Comparison of ENCODE assay signal across 15 cellular contexts in genomic region chr14:101973356-101973755, GRCh38. TPM values are rescaled to one million over a fixed set of nuclear protein-coding genes. Genes with fewer than 3 reads are reported as not detected.
DNase-seq lines count a peak whose midpoint lies in the region; ATAC-seq and TF ChIP-seq lines count a peak whose summit lies in the region.
"Had no signal": no experiment of that assay in that cellular context is flagged by ENCODE, and none has a peak within 500 bp of the region (broad histone marks: within the 10 kb centered on the region; RNA-seq: fewer than 3 reads in every experiment).

No MANE protein-coding gene starts in this region.

- H3K4me2 ChIP-seq in BLaER1 treated with 17β-estradiol and CSF1 and Interleukin-3, amounts not matched to agents 10 nM and 100 nM = peak overlapping the region in 6 of 11 experiments; percentile 25 to 99 (median 84); a peak in 8 of 22 replicates
- peak overlapping the region; percentile 80 for H3K4me2 ChIP-seq in PC-3 (ENCODE audit: low read length)
- H3K4me2 ChIP-seq: BLaER1 had no signal

- H3K9ac ChIP-seq in BLaER1 treated with 17β-estradiol and CSF1 and Interleukin-3, amounts not matched to agents 10 nM and 100 nM = peak overlapping the region in 1 of 11 experiments; percentile 28; a peak in 1 of 22 replicates
- peak overlapping the region; percentile 79 for H3K9ac ChIP-seq in PC-3 (ENCODE audit: low read length)
- H3K9ac ChIP-seq: BLaER1 had no signal

- intact Hi-C loops in PC-3 (cut with micrococcal nuclease) = loop anchor here (5.0 kb wide), 1 partner anchor 344 kb away; the partner anchor contains the start of gene ZNF839
- intact Hi-C loops in gastrocnemius medialis (cut with DNase I; ENCODE audit: low total_unique reads) = no loop called here

- CTCF ChIA-PET in PC-3 (lab: Charles Lee) = no interaction called here

- no peak for TF ChIP-seq POLR2A in gastrocnemius medialis (IDR thresholded peaks at IDR 0.05)

- peaks cover 95% of the 10 kb centered on the region for H3K79me2 ChIP-seq in PC-3 (ENCODE audit: low read length)

- H3K9me3 ChIP-seq in BLaER1 treated with 17β-estradiol and CSF1 and Interleukin-3, amounts not matched to agents 10 nM and 100 nM (replicated peaks in 1 of 11) = no peaks in the 10 kb centered on the region
- H3K9me3 ChIP-seq in PC-3 (ENCODE audit: low read length) (no peaks in the 10 kb centered on the region), gastrocnemius medialis (no peaks in the 10 kb centered on the region)
- H3K9me3 ChIP-seq: BLaER1, pancreas had no signal

- DNase-seq in PC-3 = peak; percentile 37
- DNase-seq in epithelial cell of esophagus (ENCODE audit: low read depth) = peak; percentile 43
- no peak for DNase-seq in gastrocnemius medialis
- no peak for DNase-seq in NCI-H1694 treated with DMSO at 0.1 percent for 48 hours (lab: John Stamatoyannopoulos, UW)
- DNase-seq in NCI-H2029 (lab: John Stamatoyannopoulos, UW) = no peak
- no peak for DNase-seq in NCI-H1105 (lab: John Stamatoyannopoulos, UW)
- DNase-seq in NCI-H524 treated with DMSO at 0.1 percent for 48 hours (lab: John Stamatoyannopoulos, UW) = no peak
- DNase-seq: activated CD4-positive, alpha-beta T cell treated with anti-CD3 and anti-CD28 coated beads for 36 hours; H9; mesendoderm; pancreas; T-helper 2 cell had no signal

- H3F3A ChIP-seq in PC-3 (ENCODE audit: low read length, unreplicated experiment) = peaks cover 8% of the 10 kb centered on the region

- ATAC-seq in PC-3 (no peak), gastrocnemius medialis (no peak)
- ATAC-seq: activated CD4-positive, alpha-beta T cell treated with anti-CD3 and anti-CD28 coated beads for 36 hours; activated T-helper 17 cell treated with anti-CD3 and anti-CD28 coated beads, Interleukin-2, amount 50 U/mL, for 72 hours; pancreas had no signal

- no peak overlapping the region for H3K4me3 ChIP-seq in BLaER1 treated with 17β-estradiol and CSF1 and Interleukin-3, amounts not matched to agents 10 nM and 100 nM
- H3K4me3 ChIP-seq in PC-3 (ENCODE audit: low read length) (peak overlapping the region; percentile 48; the same call in 1 of the 2 replicates), epithelial cell of esophagus (ENCODE audit: low read length) (no peak overlapping the region), gastrocnemius medialis (no peak overlapping the region)
- H3K4me3 ChIP-seq: BLaER1, pancreas had no signal

- in situ Hi-C loops in gastrocnemius medialis (cut with MboI; ENCODE audit: low sequenced_read_pairs in 4 of 4) = loop anchor here in 1 of 4 donors (25.0 kb wide), 1 partner anchor 211 kb away; the partner anchor contains the start of gene PPP2R5C

- TF ChIP-seq CTCF in PC-3 (conservative IDR thresholded peaks at IDR 0.05; ENCODE audit: low read depth, low read length) (no peak), epithelial cell of esophagus (IDR thresholded peaks at IDR 0.05; ENCODE audit: insufficient read depth, low read depth, low read length, missing control alignments) (no peak), gastrocnemius medialis (IDR thresholded peaks at IDR 0.05 in 4 of 5, conservative IDR thresholded peaks at IDR 0.05 in 1 of 5) (no peak)

- H3K36me3 ChIP-seq in BLaER1 treated with 17β-estradiol and CSF1 and Interleukin-3, amounts not matched to agents 10 nM and 100 nM = peaks cover 50 to 93% (median 74%) of the 10 kb centered on the region in 11 experiments
- H3K36me3 ChIP-seq in PC-3 (ENCODE audit: low read depth, low read length) (peaks cover 44% of the 10 kb centered on the region), gastrocnemius medialis (peaks cover 0 to 16% of the 10 kb centered on the region in 2 donors)

- H2AFZ ChIP-seq in PC-3 (ENCODE audit: low read length) = no peak overlapping the region

- POLR2A ChIA-PET in PC-3 (lab: Charles Lee; ENCODE audit: unreplicated experiment) = no interaction called here

- H3K9me2 ChIP-seq in PC-3 (replicated peaks; ENCODE audit: low read length) = no peaks in the 10 kb centered on the region

- no peaks in the 10 kb centered on the region for H3K27me3 ChIP-seq in BLaER1 treated with 17β-estradiol and CSF1 and Interleukin-3, amounts not matched to agents 10 nM and 100 nM
- H3K27me3 ChIP-seq in PC-3 (ENCODE audit: low read length) (no peaks in the 10 kb centered on the region), gastrocnemius medialis (no peaks in the 10 kb centered on the region)
- H3K27me3 ChIP-seq: BLaER1, pancreas had no signal

- BruUV-seq in PC-3 (replicated peaks; lab: Mats Ljungman, UMichigan) = no TSS peak

- H3K4me1 ChIP-seq in BLaER1 treated with 17β-estradiol and CSF1 and Interleukin-3, amounts not matched to agents 10 nM and 100 nM = peaks cover 45 to 59% (median 52%) of the 10 kb centered on the region in 10 experiments
- H3K4me1 ChIP-seq in PC-3 (ENCODE audit: insufficient read depth, low read length) = peaks cover 72% of the 10 kb centered on the region
- H3K4me1 ChIP-seq in gastrocnemius medialis = peaks cover 34 to 37% of the 10 kb centered on the region in 2 donors

- H3K27ac ChIP-seq in BLaER1 treated with 17β-estradiol and CSF1 and Interleukin-3, amounts not matched to agents 10 nM and 100 nM = peak overlapping the region in 3 of 11 experiments; percentile 5 to 49 (median 32); a peak in 5 of 22 replicates
- H3K27ac ChIP-seq in PC-3 (ENCODE audit: low read length) = peak overlapping the region; percentile 99
- H3K27ac ChIP-seq in gastrocnemius medialis = peak overlapping the region; percentile 64 to 85 (median 80)
- H3K27ac ChIP-seq: BLaER1 had no signal

- H4K20me1 ChIP-seq in BLaER1 treated with 17β-estradiol and CSF1 and Interleukin-3, amounts not matched to agents 10 nM and 100 nM = peaks cover 89 to 100% (median 100%) of the 10 kb centered on the region in 11 experiments
- H4K20me1 ChIP-seq in PC-3 (ENCODE audit: low read length) = peaks cover 3% of the 10 kb centered on the region; the same call in 1 of the 2 replicates

RNA-seq across cellular contexts. Expression of gene DYNC1H1, which starts 9.0 kb away (rescaled TPM):
- total RNA-seq in PC-3 (2014; rRNA removed) (606 and 701 TPM in 2 replicates), gastrocnemius medialis (100 to 1,000 TPM; 486 to 737 (median 718) TPM)

Comparison
In these comparisons a context has a peak if more than half of its experiments do, and no peak if none do; other contexts are left out.
1. DNase-seq: peak in PC-3 (single experiment) and epithelial cell of esophagus (single experiment); none in gastrocnemius medialis (0 of 2), NCI-H1694 treated with DMSO at 0.1 percent for 48 hours (single experiment), NCI-H2029 (single experiment), NCI-H1105 (single experiment) and NCI-H524 treated with DMSO at 0.1 percent for 48 hours (single experiment).